ENCODE assay signal across 1 cellular context in the genomic region with DNA sequence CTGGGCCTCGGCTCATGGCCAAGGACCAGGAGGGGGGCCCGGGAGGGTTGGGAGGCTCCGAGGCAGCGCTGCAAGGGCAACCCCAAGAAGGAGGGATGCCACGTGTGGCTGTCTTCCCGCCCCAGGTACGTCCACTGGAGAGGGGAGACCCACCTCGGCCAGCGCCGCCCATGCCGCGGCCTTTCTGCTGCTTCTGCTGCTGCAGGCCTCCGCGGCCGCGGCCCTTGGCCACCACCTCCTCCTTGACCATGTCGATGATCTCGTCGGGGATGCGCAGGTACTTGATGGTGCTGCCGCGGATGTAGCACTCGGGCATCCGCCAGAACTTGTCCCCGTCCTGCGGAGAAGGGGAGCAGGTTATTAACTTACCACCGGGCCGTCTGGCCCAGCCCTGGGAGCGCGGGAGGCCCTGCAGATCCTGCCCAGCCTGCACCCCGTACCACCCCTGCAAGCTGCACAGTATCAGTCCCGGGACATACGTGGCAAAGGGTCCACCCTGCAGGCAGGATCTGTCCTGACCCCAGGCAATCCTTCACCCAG.
TF ChIP-seq lines count a peak whose summit lies in the region.

No MANE protein-coding gene starts in this region.

TF ChIP-seq in GM12878, 131 proteins besides CTCF, POLR2A, EP300 and RAD21:
- no peak for TF ChIP-seq CHD2 (IDR thresholded peaks at IDR 0.05; ENCODE audit: borderline replicate concordance, low read depth, low read length)
- TF ChIP-seq HCFC1 (IDR thresholded peaks at IDR 0.05; ENCODE audit: low read length) = no peak
- TF ChIP-seq SREBF2 (IDR thresholded peaks at IDR 0.05; ENCODE audit: low read length) = no peak
